In genomic region chr6:35496851-35497570, GRCh38 we compare ENCODE assay signal across 8 cellular contexts.
DNase-seq lines count a peak whose midpoint lies in the region; TF ChIP-seq lines count a peak whose summit lies in the region.

Gene TEAD3 (minus strand): TSS chr6:35497079.

- H3K27me3 ChIP-seq in MM.1S (replicated peaks; ENCODE audit: insufficient read depth, low read length) = peaks cover 24% of the 10 kb centered on the region
- peaks cover 14% of the 10 kb centered on the region for H3K27me3 ChIP-seq in mucosa of stomach (ENCODE audit: control insufficient read depth, insufficient read depth, low read length)
- H3K27me3 ChIP-seq in tibial artery = no peaks in the 10 kb centered on the region

- H3K36me3 ChIP-seq in MM.1S (replicated peaks; ENCODE audit: insufficient read depth, low read length) (no peaks in the 10 kb centered on the region), mucosa of stomach (ENCODE audit: control insufficient read depth, insufficient read depth, low read length) (no peaks in the 10 kb centered on the region), tibial artery (no peaks in the 10 kb centered on the region)

- no peaks in the 10 kb centered on the region for H3K9me3 ChIP-seq in MM.1S (replicated peaks; ENCODE audit: insufficient read depth, low read length)
- no peaks in the 10 kb centered on the region for H3K9me3 ChIP-seq in mucosa of stomach (ENCODE audit: control insufficient read depth, low read length)
- no peaks in the 10 kb centered on the region for H3K9me3 ChIP-seq in tibial artery

- H3K4me3 ChIP-seq in MM.1S (ENCODE audit: low read length) = peak within 1 kb of the TSS; percentile 81
- H3K4me3 ChIP-seq in mucosa of stomach (ENCODE audit: low read length) = peak within 1 kb of the TSS; percentile 74
- H3K4me3 ChIP-seq in tibial artery = peak within 1 kb of the TSS; percentile 96 to 99

- H4K20me1 ChIP-seq in MM.1S (ENCODE audit: insufficient read depth, low read length) = no peaks in the 10 kb centered on the region

- H3K79me2 ChIP-seq in MM.1S (ENCODE audit: low read length) = no peaks in the 10 kb centered on the region

- no peaks in the 10 kb centered on the region for H3K9me2 ChIP-seq in MM.1S (replicated peaks; ENCODE audit: insufficient read depth, low read length)

- peak within 1 kb of the TSS; percentile 99 for H3K4me2 ChIP-seq in MM.1S (ENCODE audit: low read depth, low read length)

- no peaks in the 10 kb centered on the region for H3F3A ChIP-seq in MM.1S (ENCODE audit: insufficient read depth, low read length)

- peak; percentile 68 for DNase-seq in NCI-H2227 (lab: John Stamatoyannopoulos, UW; ENCODE audit: unreplicated experiment)
- no peak for DNase-seq in NCI-H2227 treated with DMSO at 0.1 percent for 48 hours (lab: John Stamatoyannopoulos, UW)
- DNase-seq in MM.1S = peak; percentile 53
- DNase-seq in activated CD8-positive, alpha-beta memory T cell treated with anti-CD3 and anti-CD28 coated beads, Interleukin-2, amount 50 U/mL, for 4 hours = peak; percentile 56
- DNase-seq in epithelial cell of prostate (ENCODE audit: low read depth, low spot score) = no peak
- DNase-seq in tibial artery = peak in 1 of 2 donors; percentile 80
- DNase-seq in pons (ENCODE audit: low spot score) = no peak

- no peak within 1 kb of the TSS for H3K27ac ChIP-seq in MM.1S (ENCODE audit: low read length)
- peak within 1 kb of the TSS; percentile 92 for H3K27ac ChIP-seq in epithelial cell of prostate
- H3K27ac ChIP-seq in tibial artery = peak within 1 kb of the TSS; percentile 92 to 100

- H3K4me1 ChIP-seq in MM.1S (ENCODE audit: low read length) = no peaks in the 10 kb centered on the region
- peaks cover 53% of the 10 kb centered on the region for H3K4me1 ChIP-seq in mucosa of stomach (ENCODE audit: control insufficient read depth, insufficient read depth, low read length)
- H3K4me1 ChIP-seq in tibial artery = peaks cover 0 to 56% (median 44%) of the 10 kb centered on the region in 4 donors

- no peak for TF ChIP-seq CTCF in MM.1S (IDR thresholded peaks at IDR 0.05; ENCODE audit: low read length)
- TF ChIP-seq CTCF in tibial artery (IDR thresholded peaks at IDR 0.05) = no peak

- H3K9ac ChIP-seq in MM.1S (ENCODE audit: low read length) (peak within 1 kb of the TSS; percentile 61), mucosa of stomach (ENCODE audit: low read length) (peak within 1 kb of the TSS; percentile 81)

- intact Hi-C loops in tibial artery (cut with DNase I; ENCODE audit: low total_unique reads) = loop anchor here (2.0 kb wide), 1 partner anchor 28 kb away; the partner anchor contains the start of gene RPL10A

- peak within 1 kb of the TSS; percentile 94 for H2AFZ ChIP-seq in MM.1S (ENCODE audit: low read length)

Comparison
In these comparisons a context has a peak if more than half of its experiments do, and no peak if none do; other contexts are left out.
1. DNase-seq: peak in NCI-H2227 (single experiment), MM.1S (single experiment) and activated CD8-positive, alpha-beta memory T cell treated with anti-CD3 and anti-CD28 coated beads, Interleukin-2, amount 50 U/mL, for 4 hours (single experiment); none in NCI-H2227 treated with DMSO at 0.1 percent for 48 hours (single experiment), epithelial cell of prostate (single experiment) and pons (single experiment).
2. Peak in every context shown above with its lines, with median percentiles within 50 percentile points of each other: H3K4me3 ChIP-seq.